ENCODE assay signal across 10 cellular contexts in the genomic region with DNA sequence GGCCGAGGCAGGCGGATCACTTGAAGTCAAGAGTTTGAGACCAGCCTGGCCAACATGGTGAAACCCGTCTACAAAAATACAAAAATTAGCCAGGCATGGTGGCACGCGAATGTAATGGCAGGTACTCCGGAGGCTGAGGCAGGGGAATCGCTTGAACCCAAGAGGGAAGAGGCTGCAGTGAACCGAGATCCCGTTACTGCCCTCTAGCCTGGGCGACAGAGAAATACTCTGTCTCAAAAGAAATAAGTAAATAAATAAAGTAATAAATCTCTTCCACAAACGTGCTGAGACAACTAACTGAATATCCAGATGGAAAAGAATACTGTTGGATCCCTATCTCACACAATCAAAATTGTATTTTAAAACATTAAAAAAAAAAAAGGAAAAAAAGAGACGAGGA. TPM values are rescaled to one million over a fixed set of nuclear protein-coding genes. Genes with fewer than 3 reads are reported as not detected.
DNase-seq lines count a peak whose midpoint lies in the region; ATAC-seq lines count a peak whose summit lies in the region.
"Had no signal": no experiment of that assay in that cellular context is flagged by ENCODE, and none has a peak within 500 bp of the region (broad histone marks: within the 10 kb centered on the region; RNA-seq: fewer than 3 reads in every experiment).

No MANE protein-coding gene starts in this region.

- no peak overlapping the region for H3K27ac Mint-ChIP-seq in activated CD8-positive, alpha-beta T cell treated with anti-CD3 and anti-CD28 coated beads, Interleukin-2, amount 10 ng/mL, durations not matched to agents 7 days and 5 days
- H3K27ac Mint-ChIP-seq in stimulated activated effector memory CD8-positive, alpha-beta T cell treated with anti-CD3 and anti-CD28 coated beads, Interleukin-12 subunit alpha, Interleukin-12 subunit beta, amount 100 ng/mL, for 72 hours = no peak overlapping the region

- peak overlapping the region; percentile 89 for H3K4me3 Mint-ChIP-seq in activated CD8-positive, alpha-beta T cell treated with anti-CD3 and anti-CD28 coated beads, Interleukin-2, amount 10 ng/mL, durations not matched to agents 7 days and 5 days
- H3K4me3 Mint-ChIP-seq in stimulated activated effector memory CD8-positive, alpha-beta T cell treated with anti-CD3 and anti-CD28 coated beads, Interleukin-12 subunit alpha, Interleukin-12 subunit beta, amount 100 ng/mL, for 72 hours = peak overlapping the region; percentile 78

- peaks cover 15% of the 10 kb centered on the region for H3K4me1 Mint-ChIP-seq in activated CD8-positive, alpha-beta T cell treated with anti-CD3 and anti-CD28 coated beads, Interleukin-2, amount 10 ng/mL, durations not matched to agents 7 days and 5 days (ENCODE audit: low read depth)
- H3K4me1 Mint-ChIP-seq in stimulated activated effector memory CD8-positive, alpha-beta T cell treated with anti-CD3 and anti-CD28 coated beads, Interleukin-12 subunit alpha, Interleukin-12 subunit beta, amount 100 ng/mL, for 72 hours = peaks cover 8% of the 10 kb centered on the region

- peaks cover 29% of the 10 kb centered on the region for H3K36me3 Mint-ChIP-seq in activated CD8-positive, alpha-beta T cell treated with anti-CD3 and anti-CD28 coated beads, Interleukin-2, amount 10 ng/mL, durations not matched to agents 7 days and 5 days (ENCODE audit: low read depth)
- peaks cover 5% of the 10 kb centered on the region for H3K36me3 Mint-ChIP-seq in stimulated activated effector memory CD8-positive, alpha-beta T cell treated with anti-CD3 and anti-CD28 coated beads, Interleukin-12 subunit alpha, Interleukin-12 subunit beta, amount 100 ng/mL, for 72 hours

- DNase-seq in NCI-H748 (lab: John Stamatoyannopoulos, UW; ENCODE audit: unreplicated experiment) (peak; percentile 33), NCI-H748 treated with DMSO at 0.1 percent for 48 hours (lab: John Stamatoyannopoulos, UW) (no peak), NOMO-1 treated with dmso at 0.1 percent for 144 hours (lab: John Stamatoyannopoulos, UW; ENCODE audit: unreplicated experiment) (no peak), NCI-H1694 (lab: John Stamatoyannopoulos, UW) (no peak)
- no peak for DNase-seq in activated CD8-positive, alpha-beta T cell treated with anti-CD3 and anti-CD28 coated beads, Interleukin-2, amount 10 ng/mL, durations not matched to agents 7 days and 5 days
- no peak for DNase-seq in stimulated activated effector memory CD8-positive, alpha-beta T cell treated with anti-CD3 and anti-CD28 coated beads, Interleukin-12 subunit alpha, Interleukin-12 subunit beta, amount 100 ng/mL, for 72 hours (ENCODE audit: low spot score in 2 of 2)
- DNase-seq in stimulated activated CD4-positive, alpha-beta T cell treated with anti-CD3 and anti-CD28 coated beads, Interleukin-15, amount 100 ng/mL, for 24 hours = no peak
- DNase-seq: cortex of kidney had no signal

- H3K27me3 Mint-ChIP-seq in activated CD8-positive, alpha-beta T cell treated with anti-CD3 and anti-CD28 coated beads, Interleukin-2, amount 10 ng/mL, durations not matched to agents 7 days and 5 days (ENCODE audit: low read depth) = peaks cover 9% of the 10 kb centered on the region

- H3K4me3 ChIP-seq in iPS-18c (ENCODE audit: insufficient read depth, low read depth, low read length) = peak overlapping the region; percentile 98; the same call in 1 of the 2 replicates

- POLR2A ChIA-PET in activated CD8-positive, alpha-beta T cell treated with anti-CD3 and anti-CD28 coated beads, Interleukin-2, amount 10 ng/mL, durations not matched to agents 7 days and 5 days (lab: Charles Lee) = no interaction called here

- CTCF ChIA-PET in activated CD8-positive, alpha-beta T cell treated with anti-CD3 and anti-CD28 coated beads, Interleukin-2, amount 10 ng/mL, durations not matched to agents 7 days and 5 days (lab: Charles Lee) = no interaction called here

- no peaks in the 10 kb centered on the region for H3K9me3 ChIP-seq in iPS-18c (ENCODE audit: control insufficient read depth, insufficient read depth, low read length)
- H3K9me3 ChIP-seq: BE2C had no signal

- ATAC-seq in activated CD8-positive, alpha-beta T cell treated with anti-CD3 and anti-CD28 coated beads, Interleukin-2, amount 10 ng/mL, durations not matched to agents 7 days and 5 days = no peak
- no peak for ATAC-seq in stimulated activated effector memory CD8-positive, alpha-beta T cell treated with anti-CD3 and anti-CD28 coated beads, Interleukin-12 subunit alpha, Interleukin-12 subunit beta, amount 100 ng/mL, for 72 hours

- peaks cover 23% of the 10 kb centered on the region for H3K9me3 Mint-ChIP-seq in activated CD8-positive, alpha-beta T cell treated with anti-CD3 and anti-CD28 coated beads, Interleukin-2, amount 10 ng/mL, durations not matched to agents 7 days and 5 days (ENCODE audit: insufficient read depth)
- H3K9me3 Mint-ChIP-seq in stimulated activated effector memory CD8-positive, alpha-beta T cell treated with anti-CD3 and anti-CD28 coated beads, Interleukin-12 subunit alpha, Interleukin-12 subunit beta, amount 100 ng/mL, for 72 hours = peaks cover 18% of the 10 kb centered on the region

RNA-seq across cellular contexts. Expression of gene ZNF813, which starts 0.8 kb away (rescaled TPM):
- 1 to 10 TPM; 5.0 to 6.2 TPM for total RNA-seq in activated CD8-positive, alpha-beta T cell treated with anti-CD3 and anti-CD28 coated beads, Interleukin-2, amount 10 ng/mL, durations not matched to agents 7 days and 5 days

RNA-seq across cellular contexts. Expression of gene ZNF761, which starts 34.9 kb away (rescaled TPM):
- total RNA-seq in activated CD8-positive, alpha-beta T cell treated with anti-CD3 and anti-CD28 coated beads, Interleukin-2, amount 10 ng/mL, durations not matched to agents 7 days and 5 days = 10 to 100 TPM; 13.8 to 14.8 TPM
